21 cellular contexts compared by ENCODE assay signal in the genomic region with DNA sequence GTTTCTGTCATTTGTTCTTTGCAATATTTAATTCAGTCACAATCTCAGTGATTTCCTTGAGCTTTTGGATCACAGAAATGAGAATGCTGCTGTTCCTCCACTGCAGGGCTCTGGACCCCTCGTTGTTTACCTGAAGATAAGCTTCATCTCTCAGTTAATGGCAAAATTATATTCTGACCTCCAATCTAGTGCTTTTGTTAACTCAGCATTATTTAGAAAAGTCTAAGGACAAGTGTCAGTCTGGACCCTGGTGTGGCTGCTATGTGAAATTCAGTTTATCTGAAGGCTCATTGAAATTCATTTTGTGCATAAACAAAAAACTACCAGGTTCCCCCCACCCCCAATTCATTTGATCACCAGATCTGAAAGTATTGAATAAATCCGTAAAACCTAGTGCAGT.
A peak's percentile ranks its signal among the peaks of the same experiment; 100 is the strongest.
DNase-seq lines count a peak whose midpoint lies in the region; ATAC-seq, FAIRE-seq and TF ChIP-seq lines count a peak whose summit lies in the region.
"Had no signal": no experiment of that assay in that cellular context is flagged by ENCODE, and none has a peak within 500 bp of the region (broad histone marks: within the 10 kb centered on the region; RNA-seq: fewer than 3 reads in every experiment).

No MANE protein-coding gene starts in this region.

- H4K91ac ChIP-seq in IMR-90 (ENCODE audit: insufficient read depth, low read depth, low read length): no peak overlapping the region
- H4K91ac ChIP-seq in mesenchymal stem cell (ENCODE audit: low read length): no peak overlapping the region

- TF ChIP-seq EP300 in A549 (IDR thresholded peaks at IDR 0.05): no peak

- TF ChIP-seq CTCF in A549 (IDR thresholded peaks at IDR 0.05) (no peak), IMR-90 (conservative IDR thresholded peaks at IDR 0.05; ENCODE audit: low read depth, low read length) (no peak), right atrium auricular region (IDR thresholded peaks at IDR 0.05) (no peak)

- BruUV-seq in IMR-90 (replicated peaks; lab: Mats Ljungman, UMichigan): no TSS peak

- CTCF ChIA-PET in A549 (lab: Yijun Ruan, JAX) (interaction anchor here (1.6 kb wide), 1 partner anchor 131 kb away, joined by 3 read pairs; no protein-coding TSS in a partner anchor), IMR-90 (lab: Yijun Ruan, JAX) (no interaction called here)

- no peaks in the 10 kb centered on the region for H3K9me1 ChIP-seq in IMR-90 (ENCODE audit: insufficient read depth, low read length)

- H3K23ac ChIP-seq in IMR-90 (ENCODE audit: low read depth, low read length) (no peak overlapping the region), mesenchymal stem cell (ENCODE audit: low read length in 2 of 2) (no peak overlapping the region)

- H2AK9ac ChIP-seq in IMR-90 (replicated peaks; ENCODE audit: low read depth, low read length, poor library complexity): no peak overlapping the region

- H3K9ac ChIP-seq in IMR-90 (ENCODE audit: low read depth, low read length): no peak overlapping the region
- H3K9ac ChIP-seq in mesenchymal stem cell (ENCODE audit: low read length): no peak overlapping the region
- H3K9ac ChIP-seq: BLaER1 treated with 17β-estradiol and CSF1 and Interleukin-3, amounts not matched to agents 10 nM and 100 nM had no signal

- H3K14ac ChIP-seq in IMR-90 (replicated peaks; ENCODE audit: low read depth, low read length): no peak overlapping the region
- H3K14ac ChIP-seq in mesenchymal stem cell (ENCODE audit: low read length in 2 of 2): no peak overlapping the region

- ATAC-seq in A549 (no peak), IMR-90 (ENCODE audit: low read depth) (no peak), GM21528 (IDR thresholded peaks at IDR 0.05; ENCODE audit: low FRiP score, unreplicated experiment) (no peak)
- ATAC-seq: CD8-positive, alpha-beta T cell had no signal

- in situ Hi-C loops in IMR-90 (cut with MboI; ENCODE audit: low sequenced_read_pairs): no loop called here

- no peaks in the 10 kb centered on the region for H3K79me1 ChIP-seq in IMR-90 (ENCODE audit: low read depth in 1 of 2, low read length in 2 of 2)
- H3K79me1 ChIP-seq in mesenchymal stem cell (replicated peaks; ENCODE audit: low read length, poor library complexity, severe bottlenecking): no peaks in the 10 kb centered on the region

- POLR2A ChIA-PET in A549 (lab: Yijun Ruan, JAX) (no interaction called here), IMR-90 (lab: Charles Lee; ENCODE audit: unreplicated experiment) (no interaction called here)

- dilution Hi-C loops in IMR-90 (cut with HindIII; ENCODE audit: low sequenced_read_pairs, unreplicated experiment): no loop called here

- no peak overlapping the region for H2BK12ac ChIP-seq in mesenchymal stem cell (ENCODE audit: low read length in 2 of 2)

- H3K4ac ChIP-seq in IMR-90 (ENCODE audit: low read depth, low read length) (no peak overlapping the region), mesenchymal stem cell (ENCODE audit: low read depth in 1 of 2, low read length in 2 of 2) (no peak overlapping the region)

- H4K5ac ChIP-seq in IMR-90 (ENCODE audit: low read depth, low read length): no peak overlapping the region

- H2BK5ac ChIP-seq in IMR-90 (ENCODE audit: low read depth, low read length, poor library complexity, severe bottlenecking) (no peak overlapping the region), mesenchymal stem cell (ENCODE audit: low read depth, low read length, poor library complexity, severe bottlenecking) (no peak overlapping the region)

- no peak overlapping the region for H2AFZ ChIP-seq in IMR-90 (replicated peaks; ENCODE audit: low read length, poor library complexity)
- H2AFZ ChIP-seq in mesenchymal stem cell (ENCODE audit: low read depth, low read length): no peak overlapping the region

- H3K56ac ChIP-seq in IMR-90 (ENCODE audit: extremely low read depth, insufficient read depth, low read length): no peak overlapping the region

- TF ChIP-seq RAD21 in A549 (conservative IDR thresholded peaks at IDR 0.05 in 1 of 2, IDR thresholded peaks at IDR 0.05 in 1 of 2) (no peak), IMR-90 (IDR thresholded peaks at IDR 0.05; ENCODE audit: low read length) (no peak)

- WGBS in A549 (ENCODE audit: missing lambda C conversion rate): 47% methylated on average over 2 of the region's 2 CpGs
- no CpG with 5 or more reads among the region's 2 CpGs for WGBS in IMR-90 (ENCODE audit: extremely low coverage in 2 of 2, insufficient read length in 1 of 2), 2 experiments
- 58% methylated on average over 2 of the region's 2 CpGs for WGBS in mesenchymal stem cell

- H3K27me3 ChIP-seq in IMR-90 (ENCODE audit: control insufficient read depth, insufficient read depth, low read length): no peaks in the 10 kb centered on the region
- H3K27me3 ChIP-seq in mesenchymal stem cell (ENCODE audit: control insufficient read depth in 1 of 2, insufficient read depth in 1 of 2, low read length in 2 of 2): no peaks in the 10 kb centered on the region
- no peaks in the 10 kb centered on the region for H3K27me3 ChIP-seq in right atrium auricular region
- H3K27me3 ChIP-seq: BLaER1 treated with 17β-estradiol and CSF1 and Interleukin-3, amounts not matched to agents 10 nM and 100 nM had no signal

- H2BK15ac ChIP-seq in IMR-90 (ENCODE audit: low read depth, low read length) (no peak overlapping the region), mesenchymal stem cell (ENCODE audit: low read depth, poor library complexity, severe bottlenecking) (no peak overlapping the region)

- no peak overlapping the region for H3K4me2 ChIP-seq in A549
- no peak overlapping the region for H3K4me2 ChIP-seq in IMR-90 (ENCODE audit: low read depth, low read length)
- no peak overlapping the region for H3K4me2 ChIP-seq in mesenchymal stem cell (ENCODE audit: low read length, poor library complexity, severe bottlenecking)
- H3K4me2 ChIP-seq: BLaER1 treated with 17β-estradiol and CSF1 and Interleukin-3, amounts not matched to agents 10 nM and 100 nM had no signal

- H2BK120ac ChIP-seq in IMR-90 (ENCODE audit: low read depth, low read length): no peak overlapping the region
- H2BK120ac ChIP-seq in mesenchymal stem cell (ENCODE audit: low read depth, low read length): no peak overlapping the region

- H3K18ac ChIP-seq in IMR-90 (ENCODE audit: low read depth, low read length) (no peak overlapping the region), mesenchymal stem cell (ENCODE audit: low read depth in 1 of 2, low read length in 2 of 2) (no peak overlapping the region)

- H4K8ac ChIP-seq in IMR-90 (ENCODE audit: low read depth in 2 of 2, low read length in 2 of 2) (no peak overlapping the region), mesenchymal stem cell (ENCODE audit: low read length) (no peak overlapping the region)

- no peak for FAIRE-seq in A549 (lab: Jason Lieb, UNC)
- FAIRE-seq: A204.1, D721Med, G401.6, GM12891, GM19239 had no signal

- no peak overlapping the region for H2AK5ac ChIP-seq in IMR-90 (ENCODE audit: low read depth, low read length)
- peak overlapping the region; percentile 35 for H2AK5ac ChIP-seq in mesenchymal stem cell (ENCODE audit: low read length, severe bottlenecking)

- DNase-seq in A549 (ENCODE audit: low read depth in 1 of 2, low spot score in 1 of 2) (no peak), IMR-90 (no peak), mesenchymal stem cell (no peak), right atrium auricular region (ENCODE audit: low spot score) (no peak), MV-4-11 (lab: John Stamatoyannopoulos, UW) (no peak)
- DNase-seq: 8988T; AML-193; Caco-2; Calu3; CD4-positive, alpha-beta T cell; CD8-positive, alpha-beta T cell; DMS79 treated with DMSO at 0.1 percent for 48 hours; GF-D8 had no signal

- H3K4me1 ChIP-seq in A549 (no peaks in the 10 kb centered on the region), IMR-90 (ENCODE audit: control insufficient read depth, insufficient read depth, low read length) (no peaks in the 10 kb centered on the region), mesenchymal stem cell (ENCODE audit: control insufficient read depth, insufficient read depth, low read depth, low read length) (no peaks in the 10 kb centered on the region), right atrium auricular region (no peaks in the 10 kb centered on the region)
- H3K4me1 ChIP-seq: Caco-2 had no signal

- intact Hi-C loops in IMR-90 (cut with micrococcal nuclease): no loop called here

- H3K4me3 ChIP-seq in A549 (no peak overlapping the region), IMR-90 (ENCODE audit: insufficient read depth, low read depth, low read length) (no peak overlapping the region), mesenchymal stem cell (ENCODE audit: insufficient read depth in 1 of 2, low read depth in 1 of 2, low read length in 2 of 2) (no peak overlapping the region), right atrium auricular region (no peak overlapping the region)
- H3K4me3 ChIP-seq: BLaER1 treated with 17β-estradiol and CSF1 and Interleukin-3, amounts not matched to agents 10 nM and 100 nM had no signal

- H3K9me3 ChIP-seq in A549 (no peaks in the 10 kb centered on the region), IMR-90 (ENCODE audit: control insufficient read depth, insufficient read depth, low read length) (no peaks in the 10 kb centered on the region), mesenchymal stem cell (ENCODE audit: control insufficient read depth, low read length) (no peaks in the 10 kb centered on the region), right atrium auricular region (no peaks in the 10 kb centered on the region)
- H3K9me3 ChIP-seq: BLaER1 treated with 17β-estradiol and CSF1 and Interleukin-3, amounts not matched to agents 10 nM and 100 nM; Caco-2 had no signal

- TF ChIP-seq POLR2A in A549 (IDR thresholded peaks at IDR 0.05; ENCODE audit: low read length) (no peak), IMR-90 (IDR thresholded peaks at IDR 0.05; ENCODE audit: low read depth, low read length) (no peak)

- no peaks in the 10 kb centered on the region for H4K20me1 ChIP-seq in IMR-90 (ENCODE audit: insufficient read depth, low read length)
- H4K20me1 ChIP-seq: BLaER1 treated with 17β-estradiol and CSF1 and Interleukin-3, amounts not matched to agents 10 nM and 100 nM had no signal

- H3K27ac ChIP-seq in A549 (no peak overlapping the region), IMR-90 (ENCODE audit: insufficient read depth, low read length) (no peak overlapping the region), mesenchymal stem cell (ENCODE audit: low read length, poor library complexity, severe bottlenecking) (no peak overlapping the region), right atrium auricular region (no peak overlapping the region)
- H3K27ac ChIP-seq: BLaER1 treated with 17β-estradiol and CSF1 and Interleukin-3, amounts not matched to agents 10 nM and 100 nM; C4-2B had no signal

- H2BK20ac ChIP-seq in IMR-90 (ENCODE audit: low read depth, low read length): no peak overlapping the region

- H3K36me3 ChIP-seq in IMR-90 (ENCODE audit: control insufficient read depth, insufficient read depth, low read length): no peaks in the 10 kb centered on the region
- H3K36me3 ChIP-seq in mesenchymal stem cell (ENCODE audit: control insufficient read depth in 1 of 2, insufficient read depth in 2 of 2, low read depth in 1 of 2, low read length in 2 of 2): no peaks in the 10 kb centered on the region
- H3K36me3 ChIP-seq in right atrium auricular region: no peaks in the 10 kb centered on the region
- H3K36me3 ChIP-seq: BLaER1 treated with 17β-estradiol and CSF1 and Interleukin-3, amounts not matched to agents 10 nM and 100 nM had no signal

TF ChIP-seq in A549, 52 proteins besides CTCF, POLR2A, EP300 and RAD21 (continues in another document):
- TF ChIP-seq MAFK (IDR thresholded peaks at IDR 0.05; ENCODE audit: partially characterized antibody): peak; percentile 85

TF ChIP-seq in IMR-90, 13 proteins besides CTCF, POLR2A, EP300 and RAD21 (continues in another document):
- TF ChIP-seq CHD1 (IDR thresholded peaks at IDR 0.05; ENCODE audit: low read depth, low read length): no peak
